In the genomic region with DNA sequence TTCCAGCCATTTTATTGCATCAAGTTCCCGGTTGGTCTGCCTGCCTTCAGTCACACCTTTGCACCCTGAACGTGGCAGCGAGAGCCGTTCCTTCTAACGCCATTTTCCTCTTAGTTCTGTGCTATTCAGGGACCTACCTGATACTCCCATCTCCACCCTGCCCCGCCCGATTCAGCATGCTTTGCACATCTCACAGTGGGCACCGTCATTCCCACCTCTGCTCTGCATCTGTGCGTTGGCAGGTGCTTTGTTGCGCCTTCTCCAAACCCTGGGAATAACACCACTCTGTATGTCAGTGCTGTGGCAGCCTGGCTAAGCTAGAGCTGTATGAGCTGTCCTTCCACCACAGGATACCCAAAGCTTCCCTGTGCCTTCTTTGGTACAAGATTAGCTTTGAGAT, we compare ENCODE assay signal across 15 cellular contexts.
A peak's percentile ranks its signal among the peaks of the same experiment; 100 is the strongest.
DNase-seq lines count a peak whose midpoint lies in the region; ATAC-seq and TF ChIP-seq lines count a peak whose summit lies in the region.
"Had no signal": no experiment of that assay in that cellular context is flagged by ENCODE, and none has a peak within 500 bp of the region (broad histone marks: within the 10 kb centered on the region; RNA-seq: fewer than 3 reads in every experiment).

No MANE protein-coding gene starts in this region.

- H3K27ac Mint-ChIP-seq in GM23338 (peak overlapping the region; percentile 22; the same call in 1 of the 2 replicates), nephron progenitor cell (peak overlapping the region; percentile 11)
- H3K27ac Mint-ChIP-seq: CD4-positive, CD25-positive, alpha-beta regulatory T cell had no signal

- no peak overlapping the region for H3K4me3 ChIP-seq in GM23338
- no peak overlapping the region for H3K4me3 ChIP-seq in body of pancreas
- H3K4me3 ChIP-seq: K562 had no signal

- H3K79me2 ChIP-seq in GM23338 (replicated peaks; ENCODE audit: insufficient read depth) = no peaks in the 10 kb centered on the region

- H3K9me2 ChIP-seq in GM23338 (ENCODE audit: insufficient read depth) = no peaks in the 10 kb centered on the region

- DNase-seq in AG08395 (ENCODE audit: low spot score) = peak; percentile 0
- DNase-seq in GM23338 (ENCODE audit: low spot score) = no peak
- DNase-seq in head of caudate nucleus = peak in 28 of 42 donors; percentile 18 to 81 (median 43)
- no peak for DNase-seq in nephron progenitor cell
- DNase-seq in body of pancreas = no peak
- no peak for DNase-seq in NCI-H1436 treated with DMSO at 0.1 percent for 48 hours (lab: John Stamatoyannopoulos, UW)
- DNase-seq in stimulated activated CD4-positive, alpha-beta T cell treated with anti-CD3 and anti-CD28 coated beads, Interleukin-15, amount 100 ng/mL, for 24 hours = no peak
- DNase-seq: BE2C; C1 segment of cervical spinal cord; Caco-2; CD4-positive, CD25-positive, alpha-beta regulatory T cell; GOT3; H7 had no signal

- no peaks in the 10 kb centered on the region for H3K4me1 ChIP-seq in GM23338 (ENCODE audit: insufficient read depth)
- no peaks in the 10 kb centered on the region for H3K4me1 ChIP-seq in body of pancreas
- H3K4me1 ChIP-seq: BE2C, Caco-2 had no signal

- intact Hi-C loops in head of caudate nucleus (cut with DNase I) (no loop called here), body of pancreas (cut with DNase I) (no loop called here)

- no peaks in the 10 kb centered on the region; the same call in 1 of the 2 replicates for H4K20me1 ChIP-seq in GM23338 (replicated peaks; ENCODE audit: insufficient read depth)

- H3K27ac ChIP-seq in GM23338 (ENCODE audit: low read depth) (no peak overlapping the region), body of pancreas (no peak overlapping the region)

- H3K9me3 ChIP-seq in body of pancreas = no peaks in the 10 kb centered on the region
- H3K9me3 ChIP-seq: BE2C, Caco-2 had no signal

- H3K9me3 Mint-ChIP-seq in GM23338 = no peaks in the 10 kb centered on the region
- no peaks in the 10 kb centered on the region for H3K9me3 Mint-ChIP-seq in nephron progenitor cell
- H3K9me3 Mint-ChIP-seq: CD4-positive, CD25-positive, alpha-beta regulatory T cell had no signal

- H3K27me3 ChIP-seq in GM23338 (ENCODE audit: insufficient read depth) (no peaks in the 10 kb centered on the region), body of pancreas (no peaks in the 10 kb centered on the region)
- H3K27me3 ChIP-seq: BE2C had no signal

- H3K36me3 Mint-ChIP-seq in GM23338 (ENCODE audit: low read depth) (peaks cover 21% of the 10 kb centered on the region), nephron progenitor cell (ENCODE audit: low read depth) (peaks cover 50% of the 10 kb centered on the region)

- no peak for TF ChIP-seq POLR2A in body of pancreas (IDR thresholded peaks at IDR 0.05)

- no peaks in the 10 kb centered on the region for H3F3A ChIP-seq in GM23338 (replicated peaks; ENCODE audit: low read depth)

- WGBS in body of pancreas, 2 donors = 96% methylated on average over 10 of the region's 10 CpGs

- H3K36me3 ChIP-seq in GM23338 (ENCODE audit: insufficient read depth) = peaks cover 12% of the 10 kb centered on the region
- peaks cover 0 to 2% of the 10 kb centered on the region in 2 donors for H3K36me3 ChIP-seq in body of pancreas (replicated peaks in 1 of 2; ENCODE audit: insufficient read depth in 1 of 2, low read depth in 2 of 2)

- peaks cover 9% of the 10 kb centered on the region for H3K4me1 Mint-ChIP-seq in GM23338
- H3K4me1 Mint-ChIP-seq in nephron progenitor cell = peaks cover 10% of the 10 kb centered on the region
- H3K4me1 Mint-ChIP-seq: CD4-positive, CD25-positive, alpha-beta regulatory T cell had no signal

- no peak overlapping the region for H3K4me2 ChIP-seq in GM23338

- H3K27me3 Mint-ChIP-seq in GM23338 (ENCODE audit: insufficient read depth, low read depth, poor library complexity) (peaks cover 8% of the 10 kb centered on the region), nephron progenitor cell (ENCODE audit: low read depth, poor library complexity) (no peaks in the 10 kb centered on the region)
- H3K27me3 Mint-ChIP-seq: CD4-positive, CD25-positive, alpha-beta regulatory T cell had no signal

- TF ChIP-seq CTCF in GM23338 (conservative IDR thresholded peaks at IDR 0.05; ENCODE audit: low read depth in 2 of 2) (no peak), nephron progenitor cell (IDR thresholded peaks at IDR 0.05) (no peak), body of pancreas (IDR thresholded peaks at IDR 0.05) (no peak)

- ATAC-seq in GM23338 (no peak), body of pancreas (no peak), HG03469 (IDR thresholded peaks at IDR 0.05; ENCODE audit: unreplicated experiment) (no peak)
- ATAC-seq: K562 had no signal

- H3K4me3 Mint-ChIP-seq in GM23338 = no peak overlapping the region
- H3K4me3 Mint-ChIP-seq in nephron progenitor cell = no peak overlapping the region
- H3K4me3 Mint-ChIP-seq: CD4-positive, CD25-positive, alpha-beta regulatory T cell had no signal

- H2AFZ ChIP-seq in GM23338 = no peak overlapping the region

TF ChIP-seq in GM23338, 12 proteins besides CTCF, POLR2A, EP300 and RAD21:
- TF ChIP-seq, protein P1, sequence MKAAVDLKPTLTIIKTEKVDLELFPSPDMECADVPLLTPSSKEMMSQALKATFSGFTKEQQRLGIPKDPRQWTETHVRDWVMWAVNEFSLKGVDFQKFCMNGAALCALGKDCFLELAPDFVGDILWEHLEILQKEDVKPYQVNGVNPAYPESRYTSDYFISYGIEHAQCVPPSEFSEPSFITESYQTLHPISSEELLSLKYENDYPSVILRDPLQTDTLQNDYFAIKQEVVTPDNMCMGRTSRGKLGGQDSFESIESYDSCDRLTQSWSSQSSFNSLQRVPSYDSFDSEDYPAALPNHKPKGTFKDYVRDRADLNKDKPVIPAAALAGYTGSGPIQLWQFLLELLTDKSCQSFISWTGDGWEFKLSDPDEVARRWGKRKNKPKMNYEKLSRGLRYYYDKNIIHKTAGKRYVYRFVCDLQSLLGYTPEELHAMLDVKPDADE (IDR thresholded peaks at IDR 0.05) = no peak
- TF ChIP-seq EZH2phosphoT487 (IDR thresholded peaks at IDR 0.05; ENCODE audit: unreplicated experiment) = no peak
- no peak for TF ChIP-seq CREB1 (CRISPR knock-in tag; IDR thresholded peaks at IDR 0.05; ENCODE audit: low read depth)
- TF ChIP-seq ZNF114 (CRISPR knock-in tag; IDR thresholded peaks at IDR 0.05) = no peak
- no peak for TF ChIP-seq STAT1 (IDR thresholded peaks at IDR 0.05; ENCODE audit: unreplicated experiment)
- no peak for TF ChIP-seq ZNF331 (CRISPR knock-in tag; IDR thresholded peaks at IDR 0.05; ENCODE audit: low read depth)

Comparison
In these comparisons a context has a peak if more than half of its experiments do, and no peak if none do; other contexts are left out.
1. DNase-seq: peak in AG08395 (single experiment) and head of caudate nucleus (28 of 42); none in GM23338 (single experiment), nephron progenitor cell (single experiment), body of pancreas (0 of 4), NCI-H1436 treated with DMSO at 0.1 percent for 48 hours (single experiment) and stimulated activated CD4-positive, alpha-beta T cell treated with anti-CD3 and anti-CD28 coated beads, Interleukin-15, amount 100 ng/mL, for 24 hours (single experiment).